ENCODE assay signal across 18 cellular contexts in genomic region chr13:48535791-48536190, GRCh38. TPM values are rescaled to one million over a fixed set of nuclear protein-coding genes. Genes with fewer than 3 reads are reported as not detected.
DNase-seq lines count a peak whose midpoint lies in the region; ATAC-seq and TF ChIP-seq lines count a peak whose summit lies in the region.
"Had no signal": no experiment of that assay in that cellular context is flagged by ENCODE, and none has a peak within 500 bp of the region (broad histone marks: within the 10 kb centered on the region; RNA-seq: fewer than 3 reads in every experiment).

No MANE protein-coding gene starts in this region.

- no peak overlapping the region for H2AFZ ChIP-seq in neuronal stem cell (ENCODE audit: low read length)
- H2AFZ ChIP-seq: GM23248 had no signal

- no peak overlapping the region for H3K14ac ChIP-seq in neuronal stem cell (ENCODE audit: low read length)

- H3K79me2 ChIP-seq in mesendoderm (ENCODE audit: control insufficient read depth, insufficient read depth, low read length), result peaks cover 8% of the 10 kb centered on the region

- H3K4me2 ChIP-seq in BLaER1 treated with 17β-estradiol and CSF1 and Interleukin-3, amounts not matched to agents 10 nM and 100 nM, result peak overlapping the region in 6 of 11 experiments; percentile 26 to 98 (median 95); a peak in 11 of 22 replicates
- H3K4me2 ChIP-seq in mesendoderm (ENCODE audit: low read length) (no peak overlapping the region), neuronal stem cell (ENCODE audit: insufficient read depth, low read length, poor library complexity, severe bottlenecking) (no peak overlapping the region)
- H3K4me2 ChIP-seq: A549, KMS-11 had no signal

- no peaks in the 10 kb centered on the region for H3K27me3 ChIP-seq in BLaER1 treated with 17β-estradiol and CSF1 and Interleukin-3, amounts not matched to agents 10 nM and 100 nM
- H3K27me3 ChIP-seq in mesendoderm (ENCODE audit: insufficient read depth, low read length, poor library complexity), result no peaks in the 10 kb centered on the region
- H3K27me3 ChIP-seq in neuronal stem cell (ENCODE audit: control insufficient read depth in 3 of 3, insufficient read depth in 3 of 3, low read depth in 1 of 3, low read length in 3 of 3), result peaks cover 0 to 13% (median 0%) of the 10 kb centered on the region in 3 experiments

- no peak for TF ChIP-seq CTCF in GM13976 (IDR thresholded peaks at IDR 0.05; ENCODE audit: borderline replicate concordance, control extremely low read depth, extremely low read depth, insufficient read depth, missing control alignments)

- H4K20me1 ChIP-seq in BLaER1 treated with 17β-estradiol and CSF1 and Interleukin-3, amounts not matched to agents 10 nM and 100 nM, result no peaks in the 10 kb centered on the region

- H4K8ac ChIP-seq in mesendoderm (ENCODE audit: low read depth, low read length) (no peak overlapping the region), neuronal stem cell (ENCODE audit: low read depth, low read length) (no peak overlapping the region)

- peak overlapping the region; percentile 30 for H3K18ac ChIP-seq in mesendoderm (ENCODE audit: low read length)
- H3K18ac ChIP-seq in neuronal stem cell (ENCODE audit: low read length), result no peak overlapping the region

- no peak overlapping the region for H2BK12ac ChIP-seq in neuronal stem cell (ENCODE audit: low read length)

- H3K27ac ChIP-seq in BLaER1 treated with 17β-estradiol and CSF1 and Interleukin-3, amounts not matched to agents 10 nM and 100 nM, result peak overlapping the region in 5 of 11 experiments; percentile 23 to 98 (median 88); a peak in 7 of 22 replicates
- H3K27ac ChIP-seq in mesendoderm (ENCODE audit: low read depth, low read length) (no peak overlapping the region), neuronal stem cell (replicated peaks; ENCODE audit: low read length) (no peak overlapping the region)
- H3K27ac ChIP-seq: A549, GM23248, KMS-11 had no signal

- H2BK5ac ChIP-seq in mesendoderm (ENCODE audit: low read length) (no peak overlapping the region), neuronal stem cell (ENCODE audit: low read length) (no peak overlapping the region)

- DNase-seq in KBM-7 (peak; percentile 76), NOMO-1 treated with dmso at 0.1 percent for 144 hours (lab: John Stamatoyannopoulos, UW; ENCODE audit: unreplicated experiment) (peak; percentile 83), mesendoderm (no peak), neuronal stem cell (ENCODE audit: low spot score) (no peak), dermis blood vessel endothelial cell (no peak), GM13976 (ENCODE audit: low spot score) (no peak)
- DNase-seq: Calu3; CD4-positive, CD25-positive, alpha-beta regulatory T cell; DMS53; GM23248; NCI-H187 treated with DMSO at 0.1 percent for 48 hours; NCI-H446; NCI-H69 had no signal

- no peak overlapping the region for H2BK15ac ChIP-seq in mesendoderm (replicated peaks; ENCODE audit: low read depth)
- no peak overlapping the region for H2BK15ac ChIP-seq in neuronal stem cell (ENCODE audit: low read length)

- no peak overlapping the region for H4K91ac ChIP-seq in neuronal stem cell (ENCODE audit: low read depth, low read length, poor library complexity)

- in situ Hi-C loops in KBM-7 (cut with MboI; ENCODE audit: low pct_unique_long_range_greater_than_20kb, low sequenced_read_pairs) (no loop called here), GM13976 (cut with MboI; ENCODE audit: low sequenced_read_pairs, unreplicated experiment) (no loop called here)

- no peak for ATAC-seq in GM21717 (IDR thresholded peaks at IDR 0.05; ENCODE audit: unreplicated experiment)
- ATAC-seq: A549, HepG2 had no signal

- no peak overlapping the region for H3K56ac ChIP-seq in mesendoderm (ENCODE audit: low read length)

- WGBS in mesendoderm (ENCODE audit: extremely low coverage, insufficient coverage, low lambda C conversion rate), result no CpG with 5 or more reads among the region's 2 CpGs
- WGBS in neuronal stem cell (ENCODE audit: extremely low coverage in 2 of 2, insufficient read length in 2 of 2, insufficient replicate concordance in 1 of 2), 2 donors, result no CpG with 5 or more reads among the region's 2 CpGs

- H2AK5ac ChIP-seq in mesendoderm (ENCODE audit: low read length) (no peak overlapping the region), neuronal stem cell (ENCODE audit: low read depth, low read length) (no peak overlapping the region)

- H3K36me3 ChIP-seq in BLaER1 treated with 17β-estradiol and CSF1 and Interleukin-3, amounts not matched to agents 10 nM and 100 nM, result no peaks in the 10 kb centered on the region
- H3K36me3 ChIP-seq in mesendoderm (ENCODE audit: control insufficient read depth, insufficient read depth, low read length) (no peaks in the 10 kb centered on the region), neuronal stem cell (replicated peaks in 1 of 2; ENCODE audit: control insufficient read depth in 2 of 2, insufficient read depth in 2 of 2, low read length in 2 of 2) (no peaks in the 10 kb centered on the region)

- no peak overlapping the region for H3K4me3 ChIP-seq in BLaER1 treated with 17β-estradiol and CSF1 and Interleukin-3, amounts not matched to agents 10 nM and 100 nM
- H3K4me3 ChIP-seq in mesendoderm (ENCODE audit: low read length), result no peak overlapping the region
- H3K4me3 ChIP-seq in neuronal stem cell (ENCODE audit: low read length in 2 of 2), result no peak overlapping the region
- H3K4me3 ChIP-seq: A549, GM23248 had no signal

- H3K23ac ChIP-seq in mesendoderm (ENCODE audit: low read length) (no peak overlapping the region), neuronal stem cell (ENCODE audit: low read depth, low read length, poor library complexity) (no peak overlapping the region)

- H2BK120ac ChIP-seq in mesendoderm (ENCODE audit: low read depth, low read length) (no peak overlapping the region), neuronal stem cell (ENCODE audit: low read depth, low read length) (no peak overlapping the region)

- peaks cover 14 to 37% (median 20%) of the 10 kb centered on the region in 11 experiments; a peak in 19 of 22 replicates for H3K9me3 ChIP-seq in BLaER1 treated with 17β-estradiol and CSF1 and Interleukin-3, amounts not matched to agents 10 nM and 100 nM (replicated peaks in 1 of 11)
- H3K9me3 ChIP-seq in neuronal stem cell (replicated peaks in 1 of 2; ENCODE audit: control insufficient read depth in 2 of 2, insufficient read depth in 1 of 2, low read depth in 1 of 2, low read length in 2 of 2), result no peaks in the 10 kb centered on the region
- H3K9me3 ChIP-seq: A549 had no signal

- H3K79me1 ChIP-seq in mesendoderm (ENCODE audit: low read length) (peaks cover 7% of the 10 kb centered on the region), neuronal stem cell (ENCODE audit: low read depth, low read length) (no peaks in the 10 kb centered on the region)

- no peak overlapping the region for H4K5ac ChIP-seq in mesendoderm (ENCODE audit: low read length)

- H3K4ac ChIP-seq in mesendoderm (ENCODE audit: low read depth, low read length) (no peak overlapping the region), neuronal stem cell (ENCODE audit: low read length) (no peak overlapping the region)

- H3K9ac ChIP-seq in BLaER1 treated with 17β-estradiol and CSF1 and Interleukin-3, amounts not matched to agents 10 nM and 100 nM, result no peak overlapping the region
- H3K9ac ChIP-seq in mesendoderm (ENCODE audit: low read length) (no peak overlapping the region), neuronal stem cell (ENCODE audit: low read depth, low read length, poor library complexity) (no peak overlapping the region)
- H3K9ac ChIP-seq: GM23248, KMS-11 had no signal

- peaks cover 29 to 58% (median 41%) of the 10 kb centered on the region in 10 experiments for H3K4me1 ChIP-seq in BLaER1 treated with 17β-estradiol and CSF1 and Interleukin-3, amounts not matched to agents 10 nM and 100 nM
- H3K4me1 ChIP-seq in mesendoderm (ENCODE audit: control insufficient read depth, low read depth, low read length), result peaks cover 17% of the 10 kb centered on the region
- peaks cover 0 to 9% of the 10 kb centered on the region in 2 donors for H3K4me1 ChIP-seq in neuronal stem cell (ENCODE audit: control insufficient read depth in 2 of 2, insufficient read depth in 1 of 2, low read depth in 1 of 2, low read length in 2 of 2)
- H3K4me1 ChIP-seq: A549 had no signal

RNA-seq across cellular contexts. Expression of gene RCBTB2, which starts 2.9 kb away (rescaled TPM):
- 8.9 TPM for polyA plus RNA-seq in mesendoderm (2013, experiment 1 of 2)
- 9.0 TPM for polyA plus RNA-seq in mesendoderm (2013, experiment 2 of 2)
- 17.5 TPM for polyA plus RNA-seq in neuronal stem cell (2013, experiment 1 of 2)
- 17.4 TPM for polyA plus RNA-seq in neuronal stem cell (2013, experiment 2 of 2)
- total RNA-seq in dermis blood vessel endothelial cell, result 19.3 and 24.8 TPM in 2 replicates

Comparison
In these comparisons a context has a peak if more than half of its experiments do, and no peak if none do; other contexts are left out.
1. H3K4me2 ChIP-seq: peak in BLaER1 treated with 17β-estradiol and CSF1 and Interleukin-3, amounts not matched to agents 10 nM and 100 nM (6 of 11); none in mesendoderm (single experiment) and neuronal stem cell (single experiment).
2. DNase-seq: peak in KBM-7 (single experiment) and NOMO-1 treated with dmso at 0.1 percent for 144 hours (single experiment); none in mesendoderm (single experiment), neuronal stem cell (single experiment), dermis blood vessel endothelial cell (single experiment) and GM13976 (single experiment).